ENCODE assay signal across 8 cellular contexts in the genomic region with DNA sequence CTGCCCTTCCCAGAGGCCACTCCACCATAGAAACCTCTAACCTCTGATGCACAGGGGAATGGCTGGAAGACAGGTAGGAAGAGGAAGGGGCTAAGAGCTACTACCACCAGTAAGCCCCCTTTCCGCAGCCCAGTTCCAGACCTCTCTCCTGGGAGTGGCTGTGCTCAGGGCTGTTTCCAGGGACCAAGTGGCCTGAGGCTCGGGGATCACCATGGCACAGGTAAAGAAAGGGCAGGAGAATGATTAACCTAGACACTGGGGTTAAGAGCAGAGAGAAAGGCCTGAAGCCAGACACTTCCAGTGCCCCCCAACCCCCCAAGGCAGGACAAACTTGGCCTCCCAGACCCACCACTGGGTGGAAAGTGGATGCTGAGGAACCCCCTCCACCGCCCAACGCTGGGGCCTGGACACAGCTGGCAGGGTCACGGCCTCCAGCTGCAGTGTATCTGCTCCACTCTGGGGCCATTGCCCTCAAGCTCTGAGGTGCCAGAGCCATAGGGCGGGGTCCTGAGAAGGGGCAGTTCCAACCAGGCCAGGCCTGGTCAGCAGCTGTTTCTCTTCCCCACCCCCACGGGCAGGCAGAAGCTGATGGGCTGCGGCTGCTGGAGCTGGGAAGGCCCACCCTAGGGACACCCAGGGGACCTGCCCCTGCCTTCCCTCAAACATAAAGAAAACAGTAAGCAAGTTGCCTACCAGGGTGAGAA. TPM values are rescaled to one million over a fixed set of nuclear protein-coding genes. Genes with fewer than 3 reads are reported as not detected.
A peak's percentile ranks its signal among the peaks of the same experiment; 100 is the strongest.
DNase-seq lines count a peak whose midpoint lies in the region; ATAC-seq, FAIRE-seq and TF ChIP-seq lines count a peak whose summit lies in the region.

No MANE protein-coding gene starts in this region.

- H3K36me3 ChIP-seq in thyroid gland, result peaks cover 20 to 28% of the 10 kb centered on the region in 2 donors

- H3K27me3 ChIP-seq in thyroid gland, result no peaks in the 10 kb centered on the region

- TF ChIP-seq POLR2A in A549 (IDR thresholded peaks at IDR 0.05; ENCODE audit: low read length) (no peak), thyroid gland (IDR thresholded peaks at IDR 0.05) (no peak)

- intact Hi-C loops in left colon (cut with DNase I, micrococcal nuclease) (no loop called here), thyroid gland (cut with DNase I) (loop anchor here (10.0 kb wide), 1 partner anchor 172 kb away; a partner anchor contains a TSS)

- ATAC-seq in A549 (peak in 1 of 2 experiments; percentile 0; a peak in 2 of 6 replicates), left colon (peak; percentile 8), GM19351 (IDR thresholded peaks at IDR 0.05; ENCODE audit: unreplicated experiment) (no peak)

- DNase-seq in A549 (ENCODE audit: low read depth in 1 of 2, low spot score in 1 of 2), result peak in 1 of 2 experiments; percentile 47
- DNase-seq in HFF-Myc (ENCODE audit: extremely low read depth, low read depth), result no peak
- DNase-seq in astrocyte of the cerebellum (ENCODE audit: low read depth), result no peak
- peak; percentile 72 to 79 for DNase-seq in left colon
- DNase-seq in thyroid gland, result no peak
- no peak for DNase-seq in activated CD4-positive, alpha-beta T cell treated with anti-CD3 and anti-CD28 coated beads, Interleukin-2, amount 50 U/mL, for 48 hours
- DNase-seq in NCI-H1436 treated with DMSO at 0.1 percent for 48 hours (lab: John Stamatoyannopoulos, UW), result no peak

- no peak for FAIRE-seq in A549 (lab: Jason Lieb, UNC)

- 37% methylated on average over 2 of the region's 8 CpGs for WGBS in A549 (ENCODE audit: missing lambda C conversion rate)
- WGBS in thyroid gland, 2 donors, result 72 to 78% methylated on average over 4 to 6 of the region's 8 CpGs

- H3K9me3 ChIP-seq in A549 (no peaks in the 10 kb centered on the region), thyroid gland (no peaks in the 10 kb centered on the region)

- H3K4me3 ChIP-seq in A549 (peak overlapping the region; percentile 87), HFF-Myc (replicated peaks; ENCODE audit: low read depth, low read length) (peak overlapping the region; percentile 81), astrocyte of the cerebellum (ENCODE audit: low read depth, low read length) (peak overlapping the region; percentile 93), thyroid gland (replicated peaks in 1 of 3) (peak overlapping the region in 1 of 3 donors; percentile 91)

- H3K27ac ChIP-seq in A549, result peak overlapping the region; percentile 97 to 99
- H3K27ac ChIP-seq in thyroid gland, result peak overlapping the region; percentile 93 to 98 (median 96)

- CTCF ChIA-PET in A549 (lab: Yijun Ruan, JAX), result interaction anchor here (0.6 to 22.4 kb wide), 10 partner anchors 8 to 712 kb away, joined by 3 to 665 read pairs (median 5); a partner anchor contains a TSS

- POLR2A ChIA-PET in A549 (lab: Yijun Ruan, JAX), result interaction anchor here (1.3 kb wide), 1 partner anchor 9 kb away, joined by 5 read pairs; no protein-coding TSS in a partner anchor

- no peak for TF ChIP-seq RAD21 in A549 (conservative IDR thresholded peaks at IDR 0.05 in 1 of 2, IDR thresholded peaks at IDR 0.05 in 1 of 2)

- TF ChIP-seq EP300 in A549 (IDR thresholded peaks at IDR 0.05), result no peak

- in situ Hi-C loops in astrocyte of the cerebellum (cut with HindIII; ENCODE audit: low sequenced_read_pairs), result no loop called here

- H3K4me2 ChIP-seq in A549, result peak overlapping the region; percentile 97

- TF ChIP-seq CTCF in A549 (IDR thresholded peaks at IDR 0.05) (no peak), HFF-Myc (IDR thresholded peaks at IDR 0.05; ENCODE audit: low read depth, low read length, missing control alignments) (no peak), astrocyte of the cerebellum (IDR thresholded peaks at IDR 0.05; ENCODE audit: low read depth, low read length, missing control alignments) (no peak), thyroid gland (IDR thresholded peaks at IDR 0.05) (no peak)

- peaks cover 65% of the 10 kb centered on the region for H3K4me1 ChIP-seq in A549
- H3K4me1 ChIP-seq in thyroid gland, result peaks cover 34 to 44% of the 10 kb centered on the region in 2 donors

TF ChIP-seq in A549, 52 proteins besides CTCF, POLR2A, EP300 and RAD21 (continues in another document):
- TF ChIP-seq RARB (CRISPR knock-in tag; IDR thresholded peaks at IDR 0.05) (0 out of 2 replicates have a peak, but pooled peaks have one; percentile 36), RCOR1 (IDR thresholded peaks at IDR 0.05; ENCODE audit: low read depth, low read length) (no peak), TP53 (CRISPR knock-in tag; IDR thresholded peaks at IDR 0.05) (no peak), KDM1A (IDR thresholded peaks at IDR 0.05; ENCODE audit: low read depth) (no peak), FOXS1 (CRISPR knock-in tag; IDR thresholded peaks at IDR 0.05) (no peak), HEYL (CRISPR knock-in tag; IDR thresholded peaks at IDR 0.05) (no peak), JUN (IDR thresholded peaks at IDR 0.05) (peak; percentile 4 to 20; a peak in 1 of 5 replicates), NFE2L2 (conservative IDR thresholded peaks at IDR 0.05; ENCODE audit: low read length) (no peak)
- TF ChIP-seq, protein P1, sequence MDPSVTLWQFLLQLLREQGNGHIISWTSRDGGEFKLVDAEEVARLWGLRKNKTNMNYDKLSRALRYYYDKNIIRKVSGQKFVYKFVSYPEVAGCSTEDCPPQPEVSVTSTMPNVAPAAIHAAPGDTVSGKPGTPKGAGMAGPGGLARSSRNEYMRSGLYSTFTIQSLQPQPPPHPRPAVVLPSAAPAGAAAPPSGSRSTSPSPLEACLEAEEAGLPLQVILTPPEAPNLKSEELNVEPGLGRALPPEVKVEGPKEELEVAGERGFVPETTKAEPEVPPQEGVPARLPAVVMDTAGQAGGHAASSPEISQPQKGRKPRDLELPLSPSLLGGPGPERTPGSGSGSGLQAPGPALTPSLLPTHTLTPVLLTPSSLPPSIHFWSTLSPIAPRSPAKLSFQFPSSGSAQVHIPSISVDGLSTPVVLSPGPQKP (IDR thresholded peaks at IDR 0.05; ENCODE audit: low read depth, low read length), result no peak
- TF ChIP-seq, protein P2, sequence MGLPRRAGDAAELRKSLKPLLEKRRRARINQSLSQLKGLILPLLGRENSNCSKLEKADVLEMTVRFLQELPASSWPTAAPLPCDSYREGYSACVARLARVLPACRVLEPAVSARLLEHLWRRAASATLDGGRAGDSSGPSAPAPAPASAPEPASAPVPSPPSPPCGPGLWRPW (IDR thresholded peaks at IDR 0.05), result no peak
- TF ChIP-seq, protein P3, sequence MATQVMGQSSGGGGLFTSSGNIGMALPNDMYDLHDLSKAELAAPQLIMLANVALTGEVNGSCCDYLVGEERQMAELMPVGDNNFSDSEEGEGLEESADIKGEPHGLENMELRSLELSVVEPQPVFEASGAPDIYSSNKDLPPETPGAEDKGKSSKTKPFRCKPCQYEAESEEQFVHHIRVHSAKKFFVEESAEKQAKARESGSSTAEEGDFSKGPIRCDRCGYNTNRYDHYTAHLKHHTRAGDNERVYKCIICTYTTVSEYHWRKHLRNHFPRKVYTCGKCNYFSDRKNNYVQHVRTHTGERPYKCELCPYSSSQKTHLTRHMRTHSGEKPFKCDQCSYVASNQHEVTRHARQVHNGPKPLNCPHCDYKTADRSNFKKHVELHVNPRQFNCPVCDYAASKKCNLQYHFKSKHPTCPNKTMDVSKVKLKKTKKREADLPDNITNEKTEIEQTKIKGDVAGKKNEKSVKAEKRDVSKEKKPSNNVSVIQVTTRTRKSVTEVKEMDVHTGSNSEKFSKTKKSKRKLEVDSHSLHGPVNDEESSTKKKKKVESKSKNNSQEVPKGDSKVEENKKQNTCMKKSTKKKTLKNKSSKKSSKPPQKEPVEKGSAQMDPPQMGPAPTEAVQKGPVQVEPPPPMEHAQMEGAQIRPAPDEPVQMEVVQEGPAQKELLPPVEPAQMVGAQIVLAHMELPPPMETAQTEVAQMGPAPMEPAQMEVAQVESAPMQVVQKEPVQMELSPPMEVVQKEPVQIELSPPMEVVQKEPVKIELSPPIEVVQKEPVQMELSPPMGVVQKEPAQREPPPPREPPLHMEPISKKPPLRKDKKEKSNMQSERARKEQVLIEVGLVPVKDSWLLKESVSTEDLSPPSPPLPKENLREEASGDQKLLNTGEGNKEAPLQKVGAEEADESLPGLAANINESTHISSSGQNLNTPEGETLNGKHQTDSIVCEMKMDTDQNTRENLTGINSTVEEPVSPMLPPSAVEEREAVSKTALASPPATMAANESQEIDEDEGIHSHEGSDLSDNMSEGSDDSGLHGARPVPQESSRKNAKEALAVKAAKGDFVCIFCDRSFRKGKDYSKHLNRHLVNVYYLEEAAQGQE (IDR thresholded peaks at IDR 0.05), result no peak

RNA-seq across cellular contexts. Expression of a gene that starts 2.7 kb away (rescaled TPM):
- polyA plus RNA-seq in A549 (2011; rRNA removed) (533 and 536 TPM in 2 replicates), A549 (2017; fragmentation: RNase III; extraction: RNeasy Plus Mini Kit Qiagen cat#74134 plus additional on column Dnase treatment) (781 to 811 TPM (median 806 TPM) in 3 replicates)
- 1,020 and 1,221 TPM in 2 replicates for polyA plus RNA-seq in A549 (2012; cell fraction: cytosol; rRNA removed)
- polyA plus RNA-seq in A549 (2012; cell fraction: nucleus; rRNA removed), result 1,181 and 1,326 TPM in 2 replicates
- 437 and 484 TPM in 2 replicates for polyA minus RNA-seq in A549 (2011; rRNA and poly(A)+ RNA removed)
- total RNA-seq in left colon (100 to 1,000 TPM; 268 to 291 TPM), thyroid gland (100 to 1,000 TPM; 104 to 170 (median 151) TPM)

RNA-seq across cellular contexts. Expression of a gene that starts 22.7 kb away (rescaled TPM):
- polyA plus RNA-seq in A549 (2011; rRNA removed), result 0.50 and 0.67 TPM in 2 replicates
- polyA plus RNA-seq in A549 (2012; cell fraction: cytosol; rRNA removed), result 0.31 and 0.46 TPM in 2 replicates
- polyA plus RNA-seq in A549 (2012; cell fraction: nucleus; rRNA removed), result 0.40 and 0.86 TPM in 2 replicates
- 0.76 to 0.89 TPM (median 0.87 TPM) in 3 replicates for polyA plus RNA-seq in A549 (2017; fragmentation: RNase III; extraction: RNeasy Plus Mini Kit Qiagen cat#74134 plus additional on column Dnase treatment)
- 0.39 TPM in 1 of 2 replicates, not detected in the other for polyA minus RNA-seq in A549 (2011; rRNA and poly(A)+ RNA removed)
- under 1 TPM; 0.31 to 0.34 TPM for total RNA-seq in left colon
- total RNA-seq in thyroid gland, result under 1 TPM in 2 of 4 donors, not detected in 2; 0.56 to 0.94 TPM

RNA-seq across cellular contexts. Expression of a gene that starts 22.8 kb away (rescaled TPM):
- 0.05 and 0.06 TPM in 2 replicates for polyA plus RNA-seq in A549 (2011; rRNA removed)
- polyA plus RNA-seq in A549 (2012; cell fraction: cytosol; rRNA removed), result 0.26 and 0.34 TPM in 2 replicates
- 1.0 and 1.2 TPM in 2 replicates for polyA plus RNA-seq in A549 (2012; cell fraction: nucleus; rRNA removed)
- 0.49 to 0.54 TPM (median 0.50 TPM) in 3 replicates for polyA plus RNA-seq in A549 (2017; fragmentation: RNase III; extraction: RNeasy Plus Mini Kit Qiagen cat#74134 plus additional on column Dnase treatment)
- polyA minus RNA-seq in A549 (2011; rRNA and poly(A)+ RNA removed), result 0.10 and 0.12 TPM in 2 replicates
- 10 to 100 TPM; 31.5 to 46.3 TPM for total RNA-seq in left colon
- total RNA-seq in thyroid gland, result 1 to 10 TPM in 3 of 4 donors, under 1 TPM in 1; 0.71 to 1.9 (median 1.4) TPM

RNA-seq across cellular contexts. Expression of a gene that starts 31.4 kb away (rescaled TPM):
- polyA plus RNA-seq in A549 (2011; rRNA removed) (0.21 and 0.25 TPM in 2 replicates), A549 (2017; fragmentation: RNase III; extraction: RNeasy Plus Mini Kit Qiagen cat#74134 plus additional on column Dnase treatment) (0.16 to 0.28 TPM (median 0.22 TPM) in 3 replicates)
- polyA plus RNA-seq in A549 (2012; cell fraction: cytosol; rRNA removed), result 0.08 and 0.14 TPM in 2 replicates
- 0.08 and 0.27 TPM in 2 replicates for polyA plus RNA-seq in A549 (2012; cell fraction: nucleus; rRNA removed)
- 0.54 and 0.78 TPM in 2 replicates for polyA minus RNA-seq in A549 (2011; rRNA and poly(A)+ RNA removed)
- total RNA-seq in left colon (not detected), thyroid gland (not detected)

Comparison
In these comparisons a context has a peak if more than half of its experiments do, and no peak if none do; other contexts are left out.
1. DNase-seq: peak in left colon (2 of 2); none in HFF-Myc (single experiment), astrocyte of the cerebellum (single experiment), thyroid gland (0 of 2), activated CD4-positive, alpha-beta T cell treated with anti-CD3 and anti-CD28 coated beads, Interleukin-2, amount 50 U/mL, for 48 hours (0 of 2) and NCI-H1436 treated with DMSO at 0.1 percent for 48 hours (single experiment).
2. RNA of a gene that starts 22.8 kb away (total RNA-seq): 31.5 to 46.3 TPM in left colon; 0.71 to 1.9 TPM in thyroid gland; every median in the first group is over 10 times any median in the second.